1 cellular context compared by ENCODE assay signal in the genomic region with DNA sequence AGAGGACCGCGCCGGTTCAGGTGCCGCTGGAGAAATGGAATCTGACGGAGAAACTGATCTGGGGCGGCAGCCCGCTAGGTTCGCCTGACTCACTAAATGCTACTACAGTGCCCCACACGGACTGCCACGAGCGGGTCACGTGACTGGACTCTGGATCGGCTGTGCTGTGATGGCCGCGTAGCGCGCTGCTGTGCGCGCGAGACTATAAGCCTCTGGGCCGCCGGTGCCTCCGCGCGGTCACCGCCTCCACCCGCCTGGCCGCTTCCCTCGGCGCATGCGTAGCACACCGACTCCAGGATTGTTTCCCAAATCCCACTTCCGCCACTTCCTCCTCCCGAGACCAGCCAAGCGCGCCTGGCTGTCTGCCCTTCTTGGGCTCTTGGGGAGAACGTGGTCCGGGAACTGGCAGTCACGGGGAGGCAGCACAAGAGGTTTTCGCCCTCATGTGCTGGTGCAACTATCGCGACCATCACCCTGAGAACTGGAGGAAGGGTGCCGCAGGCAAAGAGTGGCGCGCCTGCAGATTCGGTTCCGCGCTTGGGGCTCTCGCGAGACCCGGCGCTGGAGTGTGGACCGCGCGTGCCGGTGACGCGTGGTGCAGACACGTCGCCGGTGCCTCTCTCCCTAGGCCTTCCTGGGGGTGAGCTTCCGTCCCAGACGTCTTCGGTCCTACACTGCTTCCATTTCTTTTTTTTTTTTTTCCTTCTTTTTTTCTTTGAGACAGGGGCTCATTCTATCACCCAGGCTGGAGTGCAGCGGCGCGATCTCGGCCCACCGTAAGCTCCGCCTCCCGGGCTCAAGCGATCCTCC.
A peak's percentile ranks its signal among the peaks of the same experiment; 100 is the strongest.
TF ChIP-seq lines count a peak whose summit lies in the region.

No MANE protein-coding gene starts in this region.

TF ChIP-seq in HepG2, 621 proteins besides CTCF, POLR2A, EP300 and RAD21 (continued from another document and continues in another):
- TF ChIP-seq, protein P1, sequence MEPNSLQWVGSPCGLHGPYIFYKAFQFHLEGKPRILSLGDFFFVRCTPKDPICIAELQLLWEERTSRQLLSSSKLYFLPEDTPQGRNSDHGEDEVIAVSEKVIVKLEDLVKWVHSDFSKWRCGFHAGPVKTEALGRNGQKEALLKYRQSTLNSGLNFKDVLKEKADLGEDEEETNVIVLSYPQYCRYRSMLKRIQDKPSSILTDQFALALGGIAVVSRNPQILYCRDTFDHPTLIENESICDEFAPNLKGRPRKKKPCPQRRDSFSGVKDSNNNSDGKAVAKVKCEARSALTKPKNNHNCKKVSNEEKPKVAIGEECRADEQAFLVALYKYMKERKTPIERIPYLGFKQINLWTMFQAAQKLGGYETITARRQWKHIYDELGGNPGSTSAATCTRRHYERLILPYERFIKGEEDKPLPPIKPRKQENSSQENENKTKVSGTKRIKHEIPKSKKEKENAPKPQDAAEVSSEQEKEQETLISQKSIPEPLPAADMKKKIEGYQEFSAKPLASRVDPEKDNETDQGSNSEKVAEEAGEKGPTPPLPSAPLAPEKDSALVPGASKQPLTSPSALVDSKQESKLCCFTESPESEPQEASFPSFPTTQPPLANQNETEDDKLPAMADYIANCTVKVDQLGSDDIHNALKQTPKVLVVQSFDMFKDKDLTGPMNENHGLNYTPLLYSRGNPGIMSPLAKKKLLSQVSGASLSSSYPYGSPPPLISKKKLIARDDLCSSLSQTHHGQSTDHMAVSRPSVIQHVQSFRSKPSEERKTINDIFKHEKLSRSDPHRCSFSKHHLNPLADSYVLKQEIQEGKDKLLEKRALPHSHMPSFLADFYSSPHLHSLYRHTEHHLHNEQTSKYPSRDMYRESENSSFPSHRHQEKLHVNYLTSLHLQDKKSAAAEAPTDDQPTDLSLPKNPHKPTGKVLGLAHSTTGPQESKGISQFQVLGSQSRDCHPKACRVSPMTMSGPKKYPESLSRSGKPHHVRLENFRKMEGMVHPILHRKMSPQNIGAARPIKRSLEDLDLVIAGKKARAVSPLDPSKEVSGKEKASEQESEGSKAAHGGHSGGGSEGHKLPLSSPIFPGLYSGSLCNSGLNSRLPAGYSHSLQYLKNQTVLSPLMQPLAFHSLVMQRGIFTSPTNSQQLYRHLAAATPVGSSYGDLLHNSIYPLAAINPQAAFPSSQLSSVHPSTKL (CRISPR knock-in tag; IDR thresholded peaks at IDR 0.05) = peak; percentile 55
- no peak for TF ChIP-seq MTF2 (CRISPR knock-in tag; IDR thresholded peaks at IDR 0.05; ENCODE audit: borderline replicate concordance)
- TF ChIP-seq CEBPG (CRISPR knock-in tag; IDR thresholded peaks at IDR 0.05) = no peak
- no peak; the same call in 1 of the 2 replicates for TF ChIP-seq NFKBIZ (CRISPR knock-in tag; IDR thresholded peaks at IDR 0.05)
- TF ChIP-seq ZBTB8A (CRISPR knock-in tag; IDR thresholded peaks at IDR 0.05; ENCODE audit: borderline replicate concordance, low read depth) = no peak
- peak; percentile 67 for TF ChIP-seq HOXA9 (CRISPR knock-in tag; IDR thresholded peaks at IDR 0.05; ENCODE audit: borderline replicate concordance)
- TF ChIP-seq ZNF496 (CRISPR knock-in tag; IDR thresholded peaks at IDR 0.05; ENCODE audit: insufficient replicate concordance) = no peak
- peak; percentile 85 for TF ChIP-seq ZNF607 (CRISPR knock-in tag; IDR thresholded peaks at IDR 0.05; ENCODE audit: borderline replicate concordance)
- TF ChIP-seq ZNF790 (CRISPR knock-in tag; IDR thresholded peaks at IDR 0.05; ENCODE audit: borderline replicate concordance) = peak; percentile 96
- peak; percentile 76 for TF ChIP-seq CREM (IDR thresholded peaks at IDR 0.05)
- TF ChIP-seq CREM (CRISPR knock-in tag; IDR thresholded peaks at IDR 0.05) = peak; percentile 49; the same call in 1 of the 2 replicates
- peak; percentile 66; the same call in 1 of the 2 replicates for TF ChIP-seq TSC22D2 (CRISPR knock-in tag; IDR thresholded peaks at IDR 0.05; ENCODE audit: borderline replicate concordance)
- peak; percentile 93 for TF ChIP-seq TBX2 (CRISPR knock-in tag; IDR thresholded peaks at IDR 0.05; ENCODE audit: borderline replicate concordance)
- TF ChIP-seq BCL6 (CRISPR knock-in tag; IDR thresholded peaks at IDR 0.05) = peak; percentile 4; the same call in 1 of the 2 replicates
- TF ChIP-seq FOXM1 (CRISPR knock-in tag; IDR thresholded peaks at IDR 0.05) = peak; percentile 52; the same call in 1 of the 2 replicates
- TF ChIP-seq KMT2B (CRISPR knock-in tag; IDR thresholded peaks at IDR 0.05) = peak; percentile 81
- TF ChIP-seq, protein P2, sequence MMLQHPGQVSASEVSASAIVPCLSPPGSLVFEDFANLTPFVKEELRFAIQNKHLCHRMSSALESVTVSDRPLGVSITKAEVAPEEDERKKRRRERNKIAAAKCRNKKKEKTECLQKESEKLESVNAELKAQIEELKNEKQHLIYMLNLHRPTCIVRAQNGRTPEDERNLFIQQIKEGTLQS (CRISPR knock-in tag; IDR thresholded peaks at IDR 0.05) = no peak
- TF ChIP-seq NBN (conservative IDR thresholded peaks at IDR 0.05) = no peak
- TF ChIP-seq POLR2G (IDR thresholded peaks at IDR 0.05; ENCODE audit: low read depth, low read length) = peak; percentile 95
- TF ChIP-seq ZSCAN12 (CRISPR knock-in tag; IDR thresholded peaks at IDR 0.05) = peak; percentile 62; the same call in 1 of the 2 replicates
- TF ChIP-seq ZNF432 (CRISPR knock-in tag; IDR thresholded peaks at IDR 0.05; ENCODE audit: borderline replicate concordance) = no peak
- peak; percentile 66; the same call in 1 of the 2 replicates for TF ChIP-seq ZNF879 (CRISPR knock-in tag; IDR thresholded peaks at IDR 0.05)
- TF ChIP-seq ZSCAN25 (CRISPR knock-in tag; IDR thresholded peaks at IDR 0.05) = no peak; the same call in 1 of the 2 replicates
- TF ChIP-seq, protein P3, sequence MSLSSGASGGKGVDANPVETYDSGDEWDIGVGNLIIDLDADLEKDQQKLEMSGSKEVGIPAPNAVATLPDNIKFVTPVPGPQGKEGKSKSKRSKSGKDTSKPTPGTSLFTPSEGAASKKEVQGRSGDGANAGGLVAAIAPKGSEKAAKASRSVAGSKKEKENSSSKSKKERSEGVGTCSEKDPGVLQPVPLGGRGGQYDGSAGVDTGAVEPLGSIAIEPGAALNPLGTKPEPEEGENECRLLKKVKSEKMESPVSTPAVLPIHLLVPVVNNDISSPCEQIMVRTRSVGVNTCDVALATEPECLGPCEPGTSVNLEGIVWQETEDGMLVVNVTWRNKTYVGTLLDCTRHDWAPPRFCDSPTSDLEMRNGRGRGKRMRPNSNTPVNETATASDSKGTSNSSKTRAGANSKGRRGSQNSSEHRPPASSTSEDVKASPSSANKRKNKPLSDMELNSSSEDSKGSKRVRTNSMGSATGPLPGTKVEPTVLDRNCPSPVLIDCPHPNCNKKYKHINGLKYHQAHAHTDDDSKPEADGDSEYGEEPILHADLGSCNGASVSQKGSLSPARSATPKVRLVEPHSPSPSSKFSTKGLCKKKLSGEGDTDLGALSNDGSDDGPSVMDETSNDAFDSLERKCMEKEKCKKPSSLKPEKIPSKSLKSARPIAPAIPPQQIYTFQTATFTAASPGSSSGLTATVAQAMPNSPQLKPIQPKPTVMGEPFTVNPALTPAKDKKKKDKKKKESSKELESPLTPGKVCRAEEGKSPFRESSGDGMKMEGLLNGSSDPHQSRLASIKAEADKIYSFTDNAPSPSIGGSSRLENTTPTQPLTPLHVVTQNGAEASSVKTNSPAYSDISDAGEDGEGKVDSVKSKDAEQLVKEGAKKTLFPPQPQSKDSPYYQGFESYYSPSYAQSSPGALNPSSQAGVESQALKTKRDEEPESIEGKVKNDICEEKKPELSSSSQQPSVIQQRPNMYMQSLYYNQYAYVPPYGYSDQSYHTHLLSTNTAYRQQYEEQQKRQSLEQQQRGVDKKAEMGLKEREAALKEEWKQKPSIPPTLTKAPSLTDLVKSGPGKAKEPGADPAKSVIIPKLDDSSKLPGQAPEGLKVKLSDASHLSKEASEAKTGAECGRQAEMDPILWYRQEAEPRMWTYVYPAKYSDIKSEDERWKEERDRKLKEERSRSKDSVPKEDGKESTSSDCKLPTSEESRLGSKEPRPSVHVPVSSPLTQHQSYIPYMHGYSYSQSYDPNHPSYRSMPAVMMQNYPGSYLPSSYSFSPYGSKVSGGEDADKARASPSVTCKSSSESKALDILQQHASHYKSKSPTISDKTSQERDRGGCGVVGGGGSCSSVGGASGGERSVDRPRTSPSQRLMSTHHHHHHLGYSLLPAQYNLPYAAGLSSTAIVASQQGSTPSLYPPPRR (CRISPR knock-in tag; IDR thresholded peaks at IDR 0.05; ENCODE audit: borderline replicate concordance) = peak; percentile 19; the same call in 1 of the 2 replicates
- TF ChIP-seq, protein P4, sequence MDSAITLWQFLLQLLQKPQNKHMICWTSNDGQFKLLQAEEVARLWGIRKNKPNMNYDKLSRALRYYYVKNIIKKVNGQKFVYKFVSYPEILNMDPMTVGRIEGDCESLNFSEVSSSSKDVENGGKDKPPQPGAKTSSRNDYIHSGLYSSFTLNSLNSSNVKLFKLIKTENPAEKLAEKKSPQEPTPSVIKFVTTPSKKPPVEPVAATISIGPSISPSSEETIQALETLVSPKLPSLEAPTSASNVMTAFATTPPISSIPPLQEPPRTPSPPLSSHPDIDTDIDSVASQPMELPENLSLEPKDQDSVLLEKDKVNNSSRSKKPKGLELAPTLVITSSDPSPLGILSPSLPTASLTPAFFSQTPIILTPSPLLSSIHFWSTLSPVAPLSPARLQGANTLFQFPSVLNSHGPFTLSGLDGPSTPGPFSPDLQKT (CRISPR knock-in tag; IDR thresholded peaks at IDR 0.05; ENCODE audit: borderline replicate concordance) = no peak
- peak; percentile 69 for TF ChIP-seq FOXJ3 (CRISPR knock-in tag; IDR thresholded peaks at IDR 0.05; ENCODE audit: borderline replicate concordance)
- TF ChIP-seq, protein P5, sequence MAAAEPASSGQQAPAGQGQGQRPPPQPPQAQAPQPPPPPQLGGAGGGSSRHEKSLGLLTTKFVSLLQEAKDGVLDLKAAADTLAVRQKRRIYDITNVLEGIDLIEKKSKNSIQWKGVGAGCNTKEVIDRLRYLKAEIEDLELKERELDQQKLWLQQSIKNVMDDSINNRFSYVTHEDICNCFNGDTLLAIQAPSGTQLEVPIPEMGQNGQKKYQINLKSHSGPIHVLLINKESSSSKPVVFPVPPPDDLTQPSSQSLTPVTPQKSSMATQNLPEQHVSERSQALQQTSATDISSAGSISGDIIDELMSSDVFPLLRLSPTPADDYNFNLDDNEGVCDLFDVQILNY (CRISPR knock-in tag; conservative IDR thresholded peaks at IDR 0.05) = peak; percentile 69
- TF ChIP-seq HNRNPUL1 (IDR thresholded peaks at IDR 0.05; ENCODE audit: low read depth, low read length) = no peak
- TF ChIP-seq, protein P6, sequence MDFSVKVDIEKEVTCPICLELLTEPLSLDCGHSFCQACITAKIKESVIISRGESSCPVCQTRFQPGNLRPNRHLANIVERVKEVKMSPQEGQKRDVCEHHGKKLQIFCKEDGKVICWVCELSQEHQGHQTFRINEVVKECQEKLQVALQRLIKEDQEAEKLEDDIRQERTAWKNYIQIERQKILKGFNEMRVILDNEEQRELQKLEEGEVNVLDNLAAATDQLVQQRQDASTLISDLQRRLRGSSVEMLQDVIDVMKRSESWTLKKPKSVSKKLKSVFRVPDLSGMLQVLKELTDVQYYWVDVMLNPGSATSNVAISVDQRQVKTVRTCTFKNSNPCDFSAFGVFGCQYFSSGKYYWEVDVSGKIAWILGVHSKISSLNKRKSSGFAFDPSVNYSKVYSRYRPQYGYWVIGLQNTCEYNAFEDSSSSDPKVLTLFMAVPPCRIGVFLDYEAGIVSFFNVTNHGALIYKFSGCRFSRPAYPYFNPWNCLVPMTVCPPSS (IDR thresholded peaks at IDR 0.05) = no peak
- TF ChIP-seq ZNF75D (CRISPR knock-in tag; IDR thresholded peaks at IDR 0.05; ENCODE audit: borderline replicate concordance) = no peak
- TF ChIP-seq KMT2A (CRISPR knock-in tag; IDR thresholded peaks at IDR 0.05) = peak; percentile 83; the same call in 1 of the 2 replicates
- TF ChIP-seq NFE2 (CRISPR knock-in tag; IDR thresholded peaks at IDR 0.05) = no peak
- peak; percentile 70 for TF ChIP-seq MED1 (CRISPR knock-in tag; IDR thresholded peaks at IDR 0.05)
- TF ChIP-seq TARDBP (CRISPR knock-in tag; IDR thresholded peaks at IDR 0.05) = peak; percentile 89
- peak; percentile 65 for TF ChIP-seq ZEB1 (IDR thresholded peaks at IDR 0.05; ENCODE audit: insufficient replicate concordance, low read depth)
- TF ChIP-seq, protein P7, sequence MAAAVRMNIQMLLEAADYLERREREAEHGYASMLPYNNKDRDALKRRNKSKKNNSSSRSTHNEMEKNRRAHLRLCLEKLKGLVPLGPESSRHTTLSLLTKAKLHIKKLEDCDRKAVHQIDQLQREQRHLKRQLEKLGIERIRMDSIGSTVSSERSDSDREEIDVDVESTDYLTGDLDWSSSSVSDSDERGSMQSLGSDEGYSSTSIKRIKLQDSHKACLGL (CRISPR knock-in tag; IDR thresholded peaks at IDR 0.05) = peak; percentile 94
- TF ChIP-seq MLLT10 (CRISPR knock-in tag; IDR thresholded peaks at IDR 0.05) = 0 out of 2 replicates have a peak, but pooled peaks have one; percentile 37
- TF ChIP-seq, protein P8, sequence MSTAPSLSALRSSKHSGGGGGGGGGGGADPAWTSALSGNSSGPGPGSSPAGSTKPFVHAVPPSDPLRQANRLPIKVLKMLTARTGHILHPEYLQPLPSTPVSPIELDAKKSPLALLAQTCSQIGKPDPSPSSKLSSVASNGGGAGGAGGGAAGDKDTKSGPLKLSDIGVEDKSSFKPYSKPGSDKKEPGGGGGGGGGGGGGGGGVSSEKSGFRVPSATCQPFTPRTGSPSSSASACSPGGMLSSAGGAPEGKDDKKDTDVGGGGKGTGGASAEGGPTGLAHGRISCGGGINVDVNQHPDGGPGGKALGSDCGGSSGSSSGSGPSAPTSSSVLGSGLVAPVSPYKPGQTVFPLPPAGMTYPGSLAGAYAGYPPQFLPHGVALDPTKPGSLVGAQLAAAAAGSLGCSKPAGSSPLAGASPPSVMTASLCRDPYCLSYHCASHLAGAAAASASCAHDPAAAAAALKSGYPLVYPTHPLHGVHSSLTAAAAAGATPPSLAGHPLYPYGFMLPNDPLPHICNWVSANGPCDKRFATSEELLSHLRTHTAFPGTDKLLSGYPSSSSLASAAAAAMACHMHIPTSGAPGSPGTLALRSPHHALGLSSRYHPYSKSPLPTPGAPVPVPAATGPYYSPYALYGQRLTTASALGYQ (CRISPR knock-in tag; IDR thresholded peaks at IDR 0.05) = no peak; the same call in none of the 2 replicates
- no peak for TF ChIP-seq GPN1 (CRISPR knock-in tag; IDR thresholded peaks at IDR 0.05; ENCODE audit: borderline replicate concordance)
- TF ChIP-seq AKAP8 (CRISPR knock-in tag; IDR thresholded peaks at IDR 0.05) = peak; percentile 27; the same call in 1 of the 2 replicates
- TF ChIP-seq SIX1 (CRISPR knock-in tag; IDR thresholded peaks at IDR 0.05; ENCODE audit: borderline replicate concordance) = peak; percentile 48; the same call in 1 of the 2 replicates
- peak; percentile 72 for TF ChIP-seq GLI4 (CRISPR knock-in tag; IDR thresholded peaks at IDR 0.05; ENCODE audit: borderline replicate concordance)
- TF ChIP-seq XRCC5 (optimal IDR thresholded peaks at IDR 0.05; ENCODE audit: low read length) = no peak
- TF ChIP-seq ZNF282 (IDR thresholded peaks at IDR 0.05; ENCODE audit: partially characterized antibody) = no peak
- TF ChIP-seq, protein P9, sequence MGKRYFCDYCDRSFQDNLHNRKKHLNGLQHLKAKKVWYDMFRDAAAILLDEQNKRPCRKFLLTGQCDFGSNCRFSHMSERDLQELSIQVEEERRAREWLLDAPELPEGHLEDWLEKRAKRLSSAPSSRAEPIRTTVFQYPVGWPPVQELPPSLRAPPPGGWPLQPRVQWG (CRISPR knock-in tag; IDR thresholded peaks at IDR 0.05; ENCODE audit: borderline replicate concordance, low read depth) = no peak
